ENCODE assay signal across 12 cellular contexts in the genomic region with DNA sequence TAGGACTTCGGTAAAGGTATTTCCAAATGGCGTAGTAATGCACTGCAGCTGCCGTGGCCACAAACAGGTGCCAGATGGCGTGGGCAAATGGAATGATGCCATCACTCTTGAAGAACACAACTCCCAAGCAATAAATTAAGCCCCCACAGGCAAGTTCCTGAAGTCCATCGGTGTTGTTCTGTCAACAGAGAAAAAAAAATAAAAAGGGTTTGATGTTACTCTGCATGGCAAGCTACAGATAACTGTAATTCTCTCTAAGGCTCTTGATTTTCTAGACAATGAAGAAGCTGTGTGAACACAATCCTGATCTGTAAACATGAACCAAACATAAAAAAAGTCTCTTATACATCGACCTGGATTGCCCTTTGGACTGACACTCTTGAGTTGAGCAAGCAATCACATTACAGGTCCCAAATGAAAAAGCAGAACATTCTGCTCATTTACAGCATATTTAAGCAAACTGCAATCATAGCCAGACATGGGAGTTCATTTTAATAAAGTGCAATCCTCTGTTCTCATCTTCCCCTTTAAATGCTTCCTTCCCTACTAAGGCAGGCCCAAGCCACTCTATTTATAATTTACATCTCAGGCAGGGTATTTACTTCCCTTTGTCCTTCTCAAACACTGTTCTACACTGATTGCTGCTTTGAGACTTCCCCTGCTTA. TPM values are rescaled to one million over a fixed set of nuclear protein-coding genes. Genes with fewer than 3 reads are reported as not detected.
DNase-seq lines count a peak whose midpoint lies in the region; ATAC-seq lines count a peak whose summit lies in the region.
"Had no signal": no experiment of that assay in that cellular context is flagged by ENCODE, and none has a peak within 500 bp of the region (broad histone marks: within the 10 kb centered on the region; RNA-seq: fewer than 3 reads in every experiment).

No MANE protein-coding gene starts in this region.

- CTCF ChIA-PET in activated CD4-positive, alpha-beta T cell treated with anti-CD3 and anti-CD28 coated beads, Interleukin-2, amount 10 ng/mL, durations not matched to agents 7 days and 5 days (lab: Charles Lee), result interaction anchor here (0.7 to 1.8 kb wide), 3 partner anchors 10 to 55 kb away, joined by 3 to 7 read pairs (median 3); no protein-coding TSS in a partner anchor

- H3K9me3 Mint-ChIP-seq in IgD-negative memory B cell, result peaks cover 0 to 1% (median 0%) of the 10 kb centered on the region in 3 donors
- no peaks in the 10 kb centered on the region for H3K9me3 Mint-ChIP-seq in stimulated activated effector memory CD8-positive, alpha-beta T cell treated with anti-CD3 and anti-CD28 coated beads, Interleukin-12 subunit alpha, Interleukin-12 subunit beta, amount 100 ng/mL, for 72 hours
- no peaks in the 10 kb centered on the region for H3K9me3 Mint-ChIP-seq in activated CD4-positive, alpha-beta T cell treated with anti-CD3 and anti-CD28 coated beads, Interleukin-2, amount 10 ng/mL, durations not matched to agents 7 days and 5 days
- H3K9me3 Mint-ChIP-seq: H9 had no signal

- POLR2A ChIA-PET in activated CD4-positive, alpha-beta T cell treated with anti-CD3 and anti-CD28 coated beads, Interleukin-2, amount 10 ng/mL, durations not matched to agents 7 days and 5 days (lab: Charles Lee), result no interaction called here

- H3K27me3 Mint-ChIP-seq in IgD-negative memory B cell, result no peaks in the 10 kb centered on the region
- no peaks in the 10 kb centered on the region for H3K27me3 Mint-ChIP-seq in activated CD4-positive, alpha-beta T cell treated with anti-CD3 and anti-CD28 coated beads, Interleukin-2, amount 10 ng/mL, durations not matched to agents 7 days and 5 days

- no peak overlapping the region for H3K4me3 Mint-ChIP-seq in IgD-negative memory B cell
- no peak overlapping the region for H3K4me3 Mint-ChIP-seq in stimulated activated effector memory CD8-positive, alpha-beta T cell treated with anti-CD3 and anti-CD28 coated beads, Interleukin-12 subunit alpha, Interleukin-12 subunit beta, amount 100 ng/mL, for 72 hours
- H3K4me3 Mint-ChIP-seq in activated CD4-positive, alpha-beta T cell treated with anti-CD3 and anti-CD28 coated beads, Interleukin-2, amount 10 ng/mL, durations not matched to agents 7 days and 5 days, result no peak overlapping the region
- H3K4me3 Mint-ChIP-seq: H9 had no signal

- peak; percentile 18 for DNase-seq in SKM-1 treated with dmso at 0.1 percent for 144 hours (lab: John Stamatoyannopoulos, UW; ENCODE audit: unreplicated experiment)
- no peak for DNase-seq in left lobe of liver (ENCODE audit: low spot score)
- DNase-seq in stimulated activated effector memory CD8-positive, alpha-beta T cell treated with anti-CD3 and anti-CD28 coated beads, Interleukin-12 subunit alpha, Interleukin-12 subunit beta, amount 100 ng/mL, for 72 hours (ENCODE audit: low spot score in 2 of 2), result no peak
- no peak for DNase-seq in cerebellar nuclear complex (lab: John Stamatoyannopoulos, UW)
- no peak for DNase-seq in NCI-H128 (lab: John Stamatoyannopoulos, UW; ENCODE audit: unreplicated experiment)
- no peak for DNase-seq in activated CD4-positive, alpha-beta T cell treated with anti-CD3 and anti-CD28 coated beads, Interleukin-2, amount 10 ng/mL, durations not matched to agents 7 days and 5 days
- DNase-seq: activated T-cell treated with anti-CD3 and anti-CD28 coated beads, Interleukin-2, amount 50 U/mL, for 48 hours; H9; NCI-H2029 treated with DMSO at 0.1 percent for 48 hours had no signal

- peak overlapping the region in 2 of 3 donors; percentile 1 to 83 for H3K27ac Mint-ChIP-seq in IgD-negative memory B cell
- H3K27ac Mint-ChIP-seq in stimulated activated effector memory CD8-positive, alpha-beta T cell treated with anti-CD3 and anti-CD28 coated beads, Interleukin-12 subunit alpha, Interleukin-12 subunit beta, amount 100 ng/mL, for 72 hours, result peak overlapping the region; percentile 13
- no peak overlapping the region for H3K27ac Mint-ChIP-seq in activated CD4-positive, alpha-beta T cell treated with anti-CD3 and anti-CD28 coated beads, Interleukin-2, amount 10 ng/mL, durations not matched to agents 7 days and 5 days

- ATAC-seq in left lobe of liver (peak; percentile 78), GM21825 (IDR thresholded peaks at IDR 0.05; ENCODE audit: unreplicated experiment) (no peak)
- no peak for ATAC-seq in stimulated activated effector memory CD8-positive, alpha-beta T cell treated with anti-CD3 and anti-CD28 coated beads, Interleukin-12 subunit alpha, Interleukin-12 subunit beta, amount 100 ng/mL, for 72 hours
- ATAC-seq: GM12878 had no signal

- peaks cover 10% of the 10 kb centered on the region for H3K36me3 Mint-ChIP-seq in IgD-negative memory B cell
- peaks cover 51% of the 10 kb centered on the region for H3K36me3 Mint-ChIP-seq in stimulated activated effector memory CD8-positive, alpha-beta T cell treated with anti-CD3 and anti-CD28 coated beads, Interleukin-12 subunit alpha, Interleukin-12 subunit beta, amount 100 ng/mL, for 72 hours
- peaks cover 43% of the 10 kb centered on the region for H3K36me3 Mint-ChIP-seq in activated CD4-positive, alpha-beta T cell treated with anti-CD3 and anti-CD28 coated beads, Interleukin-2, amount 10 ng/mL, durations not matched to agents 7 days and 5 days (ENCODE audit: low read depth)

- peaks cover 0 to 1% (median 0%) of the 10 kb centered on the region in 3 donors for H3K4me1 Mint-ChIP-seq in IgD-negative memory B cell
- H3K4me1 Mint-ChIP-seq in stimulated activated effector memory CD8-positive, alpha-beta T cell treated with anti-CD3 and anti-CD28 coated beads, Interleukin-12 subunit alpha, Interleukin-12 subunit beta, amount 100 ng/mL, for 72 hours, result no peaks in the 10 kb centered on the region
- no peaks in the 10 kb centered on the region for H3K4me1 Mint-ChIP-seq in activated CD4-positive, alpha-beta T cell treated with anti-CD3 and anti-CD28 coated beads, Interleukin-2, amount 10 ng/mL, durations not matched to agents 7 days and 5 days
- H3K4me1 Mint-ChIP-seq: H9 had no signal

RNA-seq across cellular contexts. Expression of a gene that starts 27.1 kb away (rescaled TPM):
- polyA plus RNA-seq in IgD-negative memory B cell, result 10.5 TPM
- total RNA-seq in left lobe of liver, result 4.3 TPM
- 10 to 100 TPM; 28.9 to 34.0 TPM for total RNA-seq in activated CD4-positive, alpha-beta T cell treated with anti-CD3 and anti-CD28 coated beads, Interleukin-2, amount 10 ng/mL, durations not matched to agents 7 days and 5 days
